1 cellular context compared by ENCODE assay signal in genomic region chr10:73096041-73096451, GRCh38.
TF ChIP-seq lines count a peak whose summit lies in the region.

No MANE protein-coding gene starts in this region.

TF ChIP-seq in H1, 55 proteins besides CTCF, POLR2A, EP300 and RAD21 (continued from another document):
- TF ChIP-seq CHD7 (IDR thresholded peaks at IDR 0.05; ENCODE audit: insufficient replicate concordance, low read length) (no peak), SP2 (IDR thresholded peaks at IDR 0.05; ENCODE audit: low read length) (no peak), SAP30 (IDR thresholded peaks at IDR 0.05; ENCODE audit: insufficient read depth, insufficient replicate concordance, low read length) (peak; percentile 42), RXRA (IDR thresholded peaks at IDR 0.05; ENCODE audit: insufficient read depth, low read depth, low read length) (no peak), CTBP2 (IDR thresholded peaks at IDR 0.05; ENCODE audit: borderline replicate concordance, insufficient read depth, insufficient read length, low read length) (no peak), BCL11A (IDR thresholded peaks at IDR 0.05; ENCODE audit: low read depth in 2 of 2, low read length in 2 of 2) (no peak), SIX5 (IDR thresholded peaks at IDR 0.05; ENCODE audit: low read depth, low read length) (no peak), E2F6 (IDR thresholded peaks at IDR 0.05) (peak; percentile 39; the same call in 1 of the 2 replicates), CHD1 (IDR thresholded peaks at IDR 0.05; ENCODE audit: low read depth, low read length) (no peak), KDM1A (IDR thresholded peaks at IDR 0.05; ENCODE audit: borderline replicate concordance, low read length) (no peak), MAFK (IDR thresholded peaks at IDR 0.05; ENCODE audit: low read depth, low read length) (no peak), HDAC6 (IDR thresholded peaks at IDR 0.05; ENCODE audit: low read depth, low read length) (no peak), RBBP5 (IDR thresholded peaks at IDR 0.05; ENCODE audit: borderline replicate concordance, low read depth, low read length) (no peak; the same call in 1 of the 2 replicates), PHF8 (conservative IDR thresholded peaks at IDR 0.05; ENCODE audit: low read depth, low read length) (no peak), TBP (IDR thresholded peaks at IDR 0.05; ENCODE audit: low read depth, low read length) (peak; percentile 37), SRF (IDR thresholded peaks at IDR 0.05; ENCODE audit: low read depth, low read length) (no peak), ASH2L (IDR thresholded peaks at IDR 0.05; ENCODE audit: low read length) (peak; percentile 84), CBX5 (IDR thresholded peaks at IDR 0.05; ENCODE audit: low read depth, low read length) (no peak), ATF2 (IDR thresholded peaks at IDR 0.05; ENCODE audit: low read length) (no peak), GABPA (IDR thresholded peaks at IDR 0.05; ENCODE audit: borderline replicate concordance, insufficient read depth, low read length) (no peak), SIN3A (conservative IDR thresholded peaks at IDR 0.05 in 1 of 2, IDR thresholded peaks at IDR 0.05 in 1 of 2; ENCODE audit: low read depth in 1 of 2, low read length in 2 of 2) (no peak), BACH1 (IDR thresholded peaks at IDR 0.05; ENCODE audit: low read length) (no peak), JUND (IDR thresholded peaks at IDR 0.05; ENCODE audit: low read length) (no peak)
